Comparison of ENCODE assay signal across 16 cellular contexts in genomic region chr17:14919049-14919545, GRCh38.
"Had no signal": no experiment of that assay in that cellular context is flagged by ENCODE, and none has a peak within 500 bp of the region (broad histone marks: within the 10 kb centered on the region; RNA-seq: fewer than 3 reads in every experiment).

No MANE protein-coding gene starts in this region.

- H3K4me1 Mint-ChIP-seq: activated naive CD4-positive, alpha-beta T cell treated with anti-CD3 and anti-CD28 coated beads, Interleukin-2, amount 50 U/mL, for 24 hours; memory B cell had no signal

- H3K27ac ChIP-seq: left ventricle myocardium inferior, upper lobe of left lung had no signal

- ATAC-seq: activated CD4-positive, CD25-positive, alpha-beta regulatory T cell treated with anti-CD3 and anti-CD28 coated beads, Interleukin-2, amount 50 U/mL, for 24 hours; right cardiac atrium had no signal

- DNase-seq: activated effector memory CD4-positive, alpha-beta T cell treated with Interleukin-2 at 50 U/mL for 16 hours; activated T-cell treated with anti-CD3 and anti-CD28 coated beads, Interleukin-2, amount 50 U/mL, for 1 hour; cerebellar nuclear complex; foreskin melanocyte; head of caudate nucleus; kidney; left ventricle myocardium inferior; right cardiac atrium; stimulated activated CD4-positive, alpha-beta T cell treated with anti-CD3 and anti-CD28 coated beads, Interleukin-1b, Interleukin-23, amount 100 ng/mL, for 48 hours; stimulated activated naive CD4-positive, alpha-beta T cell treated with Interleukin-2 at 50 U/mL for 16 hours; upper lobe of left lung had no signal

- H3K36me3 ChIP-seq: left ventricle myocardium inferior, upper lobe of left lung had no signal

- H3K4me1 ChIP-seq: left ventricle myocardium inferior, upper lobe of left lung had no signal

- H3K9me3 Mint-ChIP-seq: activated naive CD4-positive, alpha-beta T cell treated with anti-CD3 and anti-CD28 coated beads, Interleukin-2, amount 50 U/mL, for 24 hours had no signal

- H3K27ac Mint-ChIP-seq: activated naive CD4-positive, alpha-beta T cell treated with anti-CD3 and anti-CD28 coated beads, Interleukin-2, amount 50 U/mL, for 24 hours; memory B cell; T-helper 2 cell treated with Interferon-gamma antibody and Interleukin-4, amounts not matched to agents 5 μg/mL and 100 μg/mL, for 36 hours had no signal

- H3K36me3 Mint-ChIP-seq: activated naive CD4-positive, alpha-beta T cell treated with anti-CD3 and anti-CD28 coated beads, Interleukin-2, amount 50 U/mL, for 24 hours; memory B cell had no signal

- H3K4me3 ChIP-seq: left ventricle myocardium inferior, upper lobe of left lung had no signal

- H3K4me3 Mint-ChIP-seq: activated naive CD4-positive, alpha-beta T cell treated with anti-CD3 and anti-CD28 coated beads, Interleukin-2, amount 50 U/mL, for 24 hours; memory B cell; T-helper 2 cell treated with Interferon-gamma antibody and Interleukin-4, amounts not matched to agents 5 μg/mL and 100 μg/mL, for 36 hours had no signal

- H3K27me3 Mint-ChIP-seq: brain, memory B cell had no signal

- H3K27me3 ChIP-seq: upper lobe of left lung had no signal
